Comparison of ENCODE assay signal across 13 cellular contexts in genomic region chr1:183267646-183268431, GRCh38.
A peak's percentile ranks its signal among the peaks of the same experiment; 100 is the strongest.
DNase-seq lines count a peak whose midpoint lies in the region; ATAC-seq and TF ChIP-seq lines count a peak whose summit lies in the region.
"Had no signal": no experiment of that assay in that cellular context is flagged by ENCODE, and none has a peak within 500 bp of the region (broad histone marks: within the 10 kb centered on the region; RNA-seq: fewer than 3 reads in every experiment).

No MANE protein-coding gene starts in this region.

- H3K27ac Mint-ChIP-seq in T-cell, result no peak overlapping the region
- H3K27ac Mint-ChIP-seq: stimulated activated memory B cell treated with anti-CD40 and anti-IgM and Interleukin-4, amounts not matched to agents 10 μg/mL and 1 μg/mL and 100 μg/mL, for 72 hours had no signal

- H3K9me3 ChIP-seq in heart right ventricle, result no peaks in the 10 kb centered on the region
- H3K9me3 ChIP-seq in skeletal muscle tissue (ENCODE audit: control insufficient read depth in 3 of 3, low read length in 3 of 3), result no peaks in the 10 kb centered on the region
- H3K9me3 ChIP-seq: HAP-1 had no signal

- H3K27me3 Mint-ChIP-seq in T-cell, result peaks cover 14 to 21% of the 10 kb centered on the region in 2 donors

- H3K4me3 Mint-ChIP-seq in T-cell, result no peak overlapping the region
- H3K4me3 Mint-ChIP-seq: stimulated activated memory B cell treated with anti-CD40 and anti-IgM and Interleukin-4, amounts not matched to agents 10 μg/mL and 1 μg/mL and 100 μg/mL, for 72 hours had no signal

- H3K36me3 ChIP-seq in heart right ventricle (no peaks in the 10 kb centered on the region), skeletal muscle tissue (ENCODE audit: control insufficient read depth in 3 of 3, insufficient read depth in 3 of 3, low read length in 3 of 3) (no peaks in the 10 kb centered on the region)
- H3K36me3 ChIP-seq: HAP-1 had no signal

- intact Hi-C loops in heart right ventricle (cut with DNase I), result loop anchor here in 1 of 10 donors (2.0 kb wide), 1 partner anchor 21 kb away; no protein-coding TSS in a partner anchor

- H3K9ac ChIP-seq in skeletal muscle tissue (ENCODE audit: low read depth in 1 of 3, low read length in 3 of 3), result no peak overlapping the region

- H3K4me1 ChIP-seq in heart right ventricle (peaks cover 0 to 45% (median 22%) of the 10 kb centered on the region in 9 donors), skeletal muscle tissue (ENCODE audit: control insufficient read depth in 3 of 3, insufficient read depth in 3 of 3, low read length in 3 of 3) (peaks cover 6 to 9% (median 8%) of the 10 kb centered on the region in 3 donors)
- H3K4me1 ChIP-seq: HAP-1 had no signal

- H3K4me1 Mint-ChIP-seq in T-cell, result no peaks in the 10 kb centered on the region
- H3K4me1 Mint-ChIP-seq: stimulated activated memory B cell treated with anti-CD40 and anti-IgM and Interleukin-4, amounts not matched to agents 10 μg/mL and 1 μg/mL and 100 μg/mL, for 72 hours had no signal

- H3K27ac ChIP-seq in heart right ventricle (peak overlapping the region in 6 of 10 donors; percentile 34 to 74 (median 46)), skeletal muscle tissue (ENCODE audit: low read depth, low read length) (peak overlapping the region; percentile 19)

- CTCF ChIA-PET in T-cell (lab: Charles Lee), result no interaction called here

- peak in 7 of 8 donors; percentile 24 to 86 (median 48) for ATAC-seq in heart right ventricle
- ATAC-seq in HG02870 (IDR thresholded peaks at IDR 0.05; ENCODE audit: unreplicated experiment), result no peak
- ATAC-seq in T-cell (replicated peaks in 1 of 4), result no peak
- ATAC-seq: Panc1; stimulated activated memory B cell treated with anti-CD40 and anti-IgM and Interleukin-4, amounts not matched to agents 10 μg/mL and 1 μg/mL and 100 μg/mL, for 72 hours had no signal

- no peaks in the 10 kb centered on the region for H3K36me3 Mint-ChIP-seq in T-cell
- H3K36me3 Mint-ChIP-seq: stimulated activated memory B cell treated with anti-CD40 and anti-IgM and Interleukin-4, amounts not matched to agents 10 μg/mL and 1 μg/mL and 100 μg/mL, for 72 hours had no signal

- no peaks in the 10 kb centered on the region for H3K27me3 ChIP-seq in heart right ventricle
- H3K27me3 ChIP-seq in skeletal muscle tissue (ENCODE audit: control insufficient read depth in 3 of 3, insufficient read depth in 3 of 3, low read length in 3 of 3), result peaks cover 0 to 2% (median 0%) of the 10 kb centered on the region in 3 donors

- no peak for TF ChIP-seq CTCF in heart right ventricle (IDR thresholded peaks at IDR 0.05)

- H3K4me3 ChIP-seq in heart right ventricle (no peak overlapping the region), skeletal muscle tissue (ENCODE audit: low read length in 3 of 3) (no peak overlapping the region)
- H3K4me3 ChIP-seq: HAP-1 had no signal

- DNase-seq in HCEC 1CT (peak; percentile 97), amniotic stem cell (lab: John Stamatoyannopoulos, UW) (peak; percentile 69), heart right ventricle (no peak), HK-2 (ENCODE audit: unreplicated experiment) (no peak), T-cell (no peak), CD1c-positive myeloid dendritic cell (ENCODE audit: extremely low spot score) (no peak)
- DNase-seq: DND-41, NCI-H146 had no signal

- POLR2A ChIA-PET in T-cell (lab: Charles Lee), result no interaction called here

- WGBS in heart right ventricle, 2 donors, result 65 to 76% methylated on average over 7 of the region's 7 CpGs

- no peaks in the 10 kb centered on the region for H3K9me3 Mint-ChIP-seq in T-cell
- H3K9me3 Mint-ChIP-seq: stimulated activated memory B cell treated with anti-CD40 and anti-IgM and Interleukin-4, amounts not matched to agents 10 μg/mL and 1 μg/mL and 100 μg/mL, for 72 hours had no signal

Comparison
In these comparisons a context has a peak if more than half of its experiments do, and no peak if none do; other contexts are left out.
1. DNase-seq: peak in HCEC 1CT (single experiment) and amniotic stem cell (single experiment); none in heart right ventricle (0 of 2), HK-2 (single experiment), T-cell (0 of 34) and CD1c-positive myeloid dendritic cell (single experiment).
2. ATAC-seq: peak in heart right ventricle (7 of 8); none in HG02870 (single experiment) and T-cell (0 of 4).